Comparison of ENCODE assay signal across 15 cellular contexts in genomic region chr1:236870721-236871120, GRCh38.
DNase-seq lines count a peak whose midpoint lies in the region; ATAC-seq, FAIRE-seq and TF ChIP-seq lines count a peak whose summit lies in the region.
"Had no signal": no experiment of that assay in that cellular context is flagged by ENCODE, and none has a peak within 500 bp of the region (broad histone marks: within the 10 kb centered on the region; RNA-seq: fewer than 3 reads in every experiment).

No MANE protein-coding gene starts in this region.

- no peaks in the 10 kb centered on the region for H3K4me1 ChIP-seq in mucosa of descending colon (ENCODE audit: low read depth)
- H3K4me1 ChIP-seq: testis had no signal

- no peaks in the 10 kb centered on the region for H3K36me3 ChIP-seq in mucosa of descending colon (ENCODE audit: low read depth)

- H3K4me3 ChIP-seq in HL-60 (replicated peaks; ENCODE audit: insufficient read depth, low read length) (no peak overlapping the region), mucosa of descending colon (no peak overlapping the region)
- H3K4me3 ChIP-seq: testis had no signal

- H3K9me3 ChIP-seq in T-helper 17 cell (ENCODE audit: control insufficient read depth, low read length, poor library complexity, severe bottlenecking) (no peaks in the 10 kb centered on the region), mucosa of descending colon (no peaks in the 10 kb centered on the region)
- H3K9me3 ChIP-seq: testis had no signal

- peaks cover 16% of the 10 kb centered on the region for H3K36me3 Mint-ChIP-seq in T-helper 17 cell (ENCODE audit: low read depth)

- in situ Hi-C loops in ACHN (cut with HindIII; ENCODE audit: low pct_ligation_motif_present, low pct_unique_long_range_greater_than_20kb, low sequenced_read_pairs), result no loop called here

- peak overlapping the region; percentile 66 for H3K27ac ChIP-seq in HL-60 (replicated peaks)
- H3K27ac ChIP-seq: testis had no signal

- no peak for TF ChIP-seq CTCF in HL-60 (IDR thresholded peaks at IDR 0.05; ENCODE audit: insufficient read depth, low read length)
- TF ChIP-seq CTCF in mucosa of descending colon (IDR thresholded peaks at IDR 0.05), result no peak

- H3K4me1 Mint-ChIP-seq in T-helper 17 cell, result peaks cover 5% of the 10 kb centered on the region

- intact Hi-C loops in mucosa of descending colon (cut with DNase I, micrococcal nuclease), result no loop called here

- no peaks in the 10 kb centered on the region for H3K27me3 ChIP-seq in HL-60 (ENCODE audit: insufficient read depth, poor library complexity, severe bottlenecking)
- H3K27me3 ChIP-seq: testis had no signal

- H3K4me3 Mint-ChIP-seq in T-helper 17 cell, result no peak overlapping the region
- H3K4me3 Mint-ChIP-seq: WTC11 had no signal

- FAIRE-seq in frontal cortex (lab: Jason Lieb, UNC), result no peak

- ATAC-seq in GM19395 (IDR thresholded peaks at IDR 0.05; ENCODE audit: unreplicated experiment) (peak; percentile 51), T-helper 17 cell (no peak), mucosa of descending colon (peak; percentile 34), SK-N-SH treated with all-trans-retinoic acid at 6 μM for 48 hours (no peak)
- ATAC-seq: WTC11 had no signal

- peak overlapping the region; percentile 56 for H3K27ac Mint-ChIP-seq in T-helper 17 cell

- peak; percentile 72 to 85 for DNase-seq in HL-60 (ENCODE audit: low read depth in 1 of 2, low spot score in 1 of 2)
- DNase-seq in T-helper 17 cell, result no peak
- DNase-seq in mucosa of descending colon, result peak in 1 of 3 donors; percentile 25
- no peak for DNase-seq in ACHN
- DNase-seq in frontal cortex (ENCODE audit: low spot score in 2 of 2), result no peak
- no peak for DNase-seq in cerebellar nuclear complex (lab: John Stamatoyannopoulos, UW)
- DNase-seq: aorta, mammary epithelial cell, NCI-H1417, NCI-H510A treated with DMSO at 0.1 percent for 48 hours, SHP77, testis had no signal

- H3K27me3 Mint-ChIP-seq in T-helper 17 cell, result no peaks in the 10 kb centered on the region

TF ChIP-seq in SK-N-SH treated with all-trans-retinoic acid at 6 μM for 48 hours, 23 proteins besides CTCF, POLR2A, EP300 and RAD21:
- TF ChIP-seq GLIS3 (CRISPR knock-in tag; IDR thresholded peaks at IDR 0.05) (no peak), PATZ1 (CRISPR knock-in tag; IDR thresholded peaks at IDR 0.05; ENCODE audit: borderline replicate concordance) (no peak), ZC3H10 (CRISPR knock-in tag; IDR thresholded peaks at IDR 0.05) (no peak), CREB5 (CRISPR knock-in tag; IDR thresholded peaks at IDR 0.05; ENCODE audit: low read depth) (no peak), ISL1 (CRISPR knock-in tag; IDR thresholded peaks at IDR 0.05) (no peak), PPARA (CRISPR knock-in tag; IDR thresholded peaks at IDR 0.05; ENCODE audit: borderline replicate concordance) (no peak), BACH2 (CRISPR knock-in tag; IDR thresholded peaks at IDR 0.05; ENCODE audit: borderline replicate concordance) (no peak), SNAI2 (CRISPR knock-in tag; IDR thresholded peaks at IDR 0.05) (no peak), ZNF565 (CRISPR knock-in tag; conservative IDR thresholded peaks at IDR 0.05; ENCODE audit: low read depth) (no peak), OSR1 (CRISPR knock-in tag; IDR thresholded peaks at IDR 0.05) (no peak), ESRRG (CRISPR knock-in tag; IDR thresholded peaks at IDR 0.05) (no peak), ZFP3 (CRISPR knock-in tag; IDR thresholded peaks at IDR 0.05) (no peak), TOX (CRISPR knock-in tag; IDR thresholded peaks at IDR 0.05; ENCODE audit: borderline replicate concordance) (no peak), ZFP30 (CRISPR knock-in tag; IDR thresholded peaks at IDR 0.05) (no peak), CSDC2 (CRISPR knock-in tag; IDR thresholded peaks at IDR 0.05) (no peak), RARB (CRISPR knock-in tag; IDR thresholded peaks at IDR 0.05) (no peak)
- TF ChIP-seq, protein P1, sequence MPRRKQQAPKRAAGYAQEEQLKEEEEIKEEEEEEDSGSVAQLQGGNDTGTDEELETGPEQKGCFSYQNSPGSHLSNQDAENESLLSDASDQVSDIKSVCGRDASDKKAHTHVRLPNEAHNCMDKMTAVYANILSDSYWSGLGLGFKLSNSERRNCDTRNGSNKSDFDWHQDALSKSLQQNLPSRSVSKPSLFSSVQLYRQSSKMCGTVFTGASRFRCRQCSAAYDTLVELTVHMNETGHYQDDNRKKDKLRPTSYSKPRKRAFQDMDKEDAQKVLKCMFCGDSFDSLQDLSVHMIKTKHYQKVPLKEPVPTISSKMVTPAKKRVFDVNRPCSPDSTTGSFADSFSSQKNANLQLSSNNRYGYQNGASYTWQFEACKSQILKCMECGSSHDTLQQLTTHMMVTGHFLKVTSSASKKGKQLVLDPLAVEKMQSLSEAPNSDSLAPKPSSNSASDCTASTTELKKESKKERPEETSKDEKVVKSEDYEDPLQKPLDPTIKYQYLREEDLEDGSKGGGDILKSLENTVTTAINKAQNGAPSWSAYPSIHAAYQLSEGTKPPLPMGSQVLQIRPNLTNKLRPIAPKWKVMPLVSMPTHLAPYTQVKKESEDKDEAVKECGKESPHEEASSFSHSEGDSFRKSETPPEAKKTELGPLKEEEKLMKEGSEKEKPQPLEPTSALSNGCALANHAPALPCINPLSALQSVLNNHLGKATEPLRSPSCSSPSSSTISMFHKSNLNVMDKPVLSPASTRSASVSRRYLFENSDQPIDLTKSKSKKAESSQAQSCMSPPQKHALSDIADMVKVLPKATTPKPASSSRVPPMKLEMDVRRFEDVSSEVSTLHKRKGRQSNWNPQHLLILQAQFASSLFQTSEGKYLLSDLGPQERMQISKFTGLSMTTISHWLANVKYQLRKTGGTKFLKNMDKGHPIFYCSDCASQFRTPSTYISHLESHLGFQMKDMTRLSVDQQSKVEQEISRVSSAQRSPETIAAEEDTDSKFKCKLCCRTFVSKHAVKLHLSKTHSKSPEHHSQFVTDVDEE (CRISPR knock-in tag; IDR thresholded peaks at IDR 0.05), result no peak
- TF ChIP-seq, protein P2, sequence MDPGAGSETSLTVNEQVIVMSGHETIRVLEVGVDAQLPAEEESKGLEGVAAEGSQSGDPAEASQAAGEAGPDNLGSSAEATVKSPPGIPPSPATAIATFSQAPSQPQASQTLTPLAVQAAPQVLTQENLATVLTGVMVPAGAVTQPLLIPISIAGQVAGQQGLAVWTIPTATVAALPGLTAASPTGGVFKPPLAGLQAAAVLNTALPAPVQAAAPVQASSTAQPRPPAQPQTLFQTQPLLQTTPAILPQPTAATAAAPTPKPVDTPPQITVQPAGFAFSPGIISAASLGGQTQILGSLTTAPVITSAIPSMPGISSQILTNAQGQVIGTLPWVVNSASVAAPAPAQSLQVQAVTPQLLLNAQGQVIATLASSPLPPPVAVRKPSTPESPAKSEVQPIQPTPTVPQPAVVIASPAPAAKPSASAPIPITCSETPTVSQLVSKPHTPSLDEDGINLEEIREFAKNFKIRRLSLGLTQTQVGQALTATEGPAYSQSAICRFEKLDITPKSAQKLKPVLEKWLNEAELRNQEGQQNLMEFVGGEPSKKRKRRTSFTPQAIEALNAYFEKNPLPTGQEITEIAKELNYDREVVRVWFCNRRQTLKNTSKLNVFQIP (CRISPR knock-in tag; IDR thresholded peaks at IDR 0.05; ENCODE audit: borderline replicate concordance, low read depth), result no peak
TF ChIP-seq in SK-N-SH treated with all-trans-retinoic acid at 6 μM for 48 hours: peak in this region for 0.

Comparison
In these comparisons a context has a peak if more than half of its experiments do, and no peak if none do; other contexts are left out.
1. ATAC-seq: peak in GM19395 (single experiment) and mucosa of descending colon (single experiment); none in T-helper 17 cell (single experiment) and SK-N-SH treated with all-trans-retinoic acid at 6 μM for 48 hours (single experiment).
2. DNase-seq: peak in HL-60 (2 of 2); none in T-helper 17 cell (0 of 3), ACHN (single experiment), frontal cortex (0 of 2) and cerebellar nuclear complex (0 of 2).